Comparison of ENCODE assay signal across 22 cellular contexts in genomic region chr9:124569942-124570341, GRCh38.
DNase-seq lines count a peak whose midpoint lies in the region; ATAC-seq, FAIRE-seq and TF ChIP-seq lines count a peak whose summit lies in the region.
"Had no signal": no experiment of that assay in that cellular context is flagged by ENCODE, and none has a peak within 500 bp of the region (broad histone marks: within the 10 kb centered on the region; RNA-seq: fewer than 3 reads in every experiment).

No MANE protein-coding gene starts in this region.

- WGBS in mesendoderm (ENCODE audit: extremely low coverage, insufficient coverage, low lambda C conversion rate), result no CpG with 5 or more reads among the region's 2 CpGs

- CTCF ChIA-PET in naive thymus-derived CD4-positive, alpha-beta T cell (lab: Charles Lee), result no interaction called here
- CTCF ChIA-PET in GM10248 (lab: Yijun Ruan, JAX), result no interaction called here

- no peaks in the 10 kb centered on the region for H3K9me3 ChIP-seq in cardiac muscle cell (ENCODE audit: low read depth)
- no peaks in the 10 kb centered on the region for H3K9me3 ChIP-seq in right atrium auricular region
- H3K9me3 ChIP-seq in astrocyte (ENCODE audit: insufficient read depth, low read depth, low read length), result no peaks in the 10 kb centered on the region
- H3K9me3 ChIP-seq in naive thymus-derived CD4-positive, alpha-beta T cell (ENCODE audit: control insufficient read depth in 2 of 3, low read length in 3 of 3), result no peaks in the 10 kb centered on the region

- no peak overlapping the region for H3K23ac ChIP-seq in mesendoderm (ENCODE audit: low read length)

- intact Hi-C loops in naive thymus-derived CD4-positive, alpha-beta T cell (cut with micrococcal nuclease), result no loop called here

- H2AFZ ChIP-seq in astrocyte (ENCODE audit: low read depth, low read length), result no peak overlapping the region

- peak overlapping the region; percentile 18 for H3K56ac ChIP-seq in mesendoderm (ENCODE audit: low read length)

- peaks cover 6% of the 10 kb centered on the region for H3K79me1 ChIP-seq in mesendoderm (ENCODE audit: low read length)

- no peak for FAIRE-seq in astrocyte (lab: Jason Lieb, UNC)
- FAIRE-seq: G401.6, GM12878, GM18507 had no signal

- no peak overlapping the region for H4K8ac ChIP-seq in mesendoderm (ENCODE audit: low read depth, low read length)

- H3K79me2 ChIP-seq in astrocyte (ENCODE audit: insufficient read depth, low read length) (no peaks in the 10 kb centered on the region), mesendoderm (ENCODE audit: control insufficient read depth, insufficient read depth, low read length) (no peaks in the 10 kb centered on the region)

- no peak overlapping the region for H3K4me2 ChIP-seq in astrocyte (ENCODE audit: low read length)
- no peak overlapping the region for H3K4me2 ChIP-seq in mesendoderm (ENCODE audit: low read length)

- H3K4me3 ChIP-seq in cardiac muscle cell (no peak overlapping the region), right atrium auricular region (no peak overlapping the region), astrocyte (ENCODE audit: insufficient read depth, low read depth, low read length) (no peak overlapping the region), mesendoderm (ENCODE audit: low read length) (no peak overlapping the region)
- no peak overlapping the region for H3K4me3 ChIP-seq in naive thymus-derived CD4-positive, alpha-beta T cell (ENCODE audit: low read length)
- H3K4me3 ChIP-seq: GM12878 had no signal

- DNase-seq in cardiac muscle cell (ENCODE audit: low read depth in 1 of 2, low spot score in 1 of 2), result no peak
- no peak for DNase-seq in right atrium auricular region (ENCODE audit: low spot score)
- DNase-seq in astrocyte (ENCODE audit: low read depth), result no peak
- DNase-seq in mesendoderm, result peak; percentile 83
- DNase-seq in DMS53 (lab: John Stamatoyannopoulos, UW), result no peak
- DNase-seq in naive thymus-derived CD4-positive, alpha-beta T cell, result no peak
- no peak for DNase-seq in activated CD4-positive, alpha-beta T cell treated with anti-CD3 and anti-CD28 coated beads for 48 hours
- DNase-seq in GM10248 (ENCODE audit: extremely low spot score), result no peak
- DNase-seq: CD4-positive, alpha-beta memory T cell; DMS79 treated with DMSO at 0.1 percent for 48 hours; GOT3; MV-4-11; NCI-H1417; NCI-H1930; NCI-H446; NCI-H748 treated with DMSO at 0.1 percent for 48 hours; OCI-M1 had no signal

- no peak overlapping the region for H2BK5ac ChIP-seq in mesendoderm (ENCODE audit: low read length)

- POLR2A ChIA-PET in naive thymus-derived CD4-positive, alpha-beta T cell (lab: Charles Lee), result no interaction called here
- POLR2A ChIA-PET in GM10248 (lab: Yijun Ruan, JAX), result no interaction called here

- no peak overlapping the region for H2BK120ac ChIP-seq in mesendoderm (ENCODE audit: low read depth, low read length)

- no peaks in the 10 kb centered on the region for H4K20me1 ChIP-seq in astrocyte (ENCODE audit: insufficient read depth, low read length)

- H3K36me3 ChIP-seq in cardiac muscle cell (no peaks in the 10 kb centered on the region), right atrium auricular region (no peaks in the 10 kb centered on the region), astrocyte (ENCODE audit: insufficient read depth, low read length) (no peaks in the 10 kb centered on the region), mesendoderm (ENCODE audit: control insufficient read depth, insufficient read depth, low read length) (no peaks in the 10 kb centered on the region)
- no peaks in the 10 kb centered on the region for H3K36me3 ChIP-seq in naive thymus-derived CD4-positive, alpha-beta T cell (ENCODE audit: control insufficient read depth in 2 of 3, insufficient read depth in 3 of 3, low read length in 3 of 3)

- peak overlapping the region; percentile 67 for H3K27ac Mint-ChIP-seq in astrocyte (ENCODE audit: unreplicated experiment)
- no peak overlapping the region for H3K27ac Mint-ChIP-seq in naive thymus-derived CD4-positive, alpha-beta T cell
- H3K27ac Mint-ChIP-seq: CD4-positive, alpha-beta memory T cell had no signal

- no peak overlapping the region for H4K5ac ChIP-seq in mesendoderm (ENCODE audit: low read length)

- H3K27me3 ChIP-seq in cardiac muscle cell (no peaks in the 10 kb centered on the region), right atrium auricular region (no peaks in the 10 kb centered on the region), astrocyte (ENCODE audit: insufficient read depth, low read length) (peaks cover 2% of the 10 kb centered on the region), mesendoderm (ENCODE audit: insufficient read depth, low read length, poor library complexity) (no peaks in the 10 kb centered on the region)
- no peaks in the 10 kb centered on the region for H3K27me3 ChIP-seq in naive thymus-derived CD4-positive, alpha-beta T cell (ENCODE audit: control insufficient read depth in 2 of 2, insufficient read depth in 2 of 2, low read length in 2 of 2)

- H3K27ac ChIP-seq in cardiac muscle cell, result peak overlapping the region; percentile 65
- H3K27ac ChIP-seq in right atrium auricular region, result no peak overlapping the region
- H3K27ac ChIP-seq in astrocyte (ENCODE audit: low read depth, low read length), result no peak overlapping the region
- peak overlapping the region; percentile 60 for H3K27ac ChIP-seq in mesendoderm (ENCODE audit: low read depth, low read length)
- H3K27ac ChIP-seq in naive thymus-derived CD4-positive, alpha-beta T cell (ENCODE audit: low read depth, low read length), result no peak overlapping the region
- H3K27ac ChIP-seq: 22Rv1, RWPE1 had no signal

- H3K4me3 Mint-ChIP-seq in astrocyte (ENCODE audit: unreplicated experiment), result no peak overlapping the region
- no peak overlapping the region for H3K4me3 Mint-ChIP-seq in naive thymus-derived CD4-positive, alpha-beta T cell
- H3K4me3 Mint-ChIP-seq: CD4-positive, alpha-beta memory T cell had no signal

- H2BK15ac ChIP-seq in mesendoderm (replicated peaks; ENCODE audit: low read depth), result no peak overlapping the region

- H3K4me1 Mint-ChIP-seq in astrocyte (ENCODE audit: low read depth, unreplicated experiment), result peaks cover 56% of the 10 kb centered on the region
- no peaks in the 10 kb centered on the region for H3K4me1 Mint-ChIP-seq in naive thymus-derived CD4-positive, alpha-beta T cell

- H3K9me3 Mint-ChIP-seq in astrocyte (ENCODE audit: unreplicated experiment), result no peaks in the 10 kb centered on the region
- no peaks in the 10 kb centered on the region for H3K9me3 Mint-ChIP-seq in naive thymus-derived CD4-positive, alpha-beta T cell
- H3K9me3 Mint-ChIP-seq: CD4-positive, alpha-beta memory T cell had no signal

- H3K4me1 ChIP-seq in cardiac muscle cell (ENCODE audit: low read depth) (peaks cover 27% of the 10 kb centered on the region), right atrium auricular region (no peaks in the 10 kb centered on the region), astrocyte (ENCODE audit: insufficient read depth, low read length) (peaks cover 8% of the 10 kb centered on the region), mesendoderm (ENCODE audit: control insufficient read depth, low read depth, low read length) (peaks cover 14% of the 10 kb centered on the region)
- no peaks in the 10 kb centered on the region for H3K4me1 ChIP-seq in naive thymus-derived CD4-positive, alpha-beta T cell (ENCODE audit: control insufficient read depth in 2 of 2, insufficient read depth in 2 of 2, low read length in 2 of 2)

- H3K9ac ChIP-seq in astrocyte (ENCODE audit: low read length), result no peak overlapping the region
- H3K9ac ChIP-seq in mesendoderm (ENCODE audit: low read length), result no peak overlapping the region

- H3K27me3 Mint-ChIP-seq in astrocyte (ENCODE audit: low read depth, unreplicated experiment), result no peaks in the 10 kb centered on the region
- peaks cover 0 to 24% (median 7%) of the 10 kb centered on the region in 5 donors for H3K27me3 Mint-ChIP-seq in naive thymus-derived CD4-positive, alpha-beta T cell

- no peak overlapping the region for H3K4ac ChIP-seq in mesendoderm (ENCODE audit: low read depth, low read length)

- TF ChIP-seq CTCF in cardiac muscle cell (IDR thresholded peaks at IDR 0.05; ENCODE audit: low read depth, low read length) (no peak), right atrium auricular region (IDR thresholded peaks at IDR 0.05) (no peak), astrocyte (IDR thresholded peaks at IDR 0.05; ENCODE audit: insufficient read depth, low read depth, low read length) (no peak), GM10248 (IDR thresholded peaks at IDR 0.05; ENCODE audit: control extremely low read depth, extremely low read depth, low read depth, missing control alignments) (no peak)

- H3K36me3 Mint-ChIP-seq in astrocyte (ENCODE audit: low read depth, unreplicated experiment), result peaks cover 2% of the 10 kb centered on the region
- no peaks in the 10 kb centered on the region for H3K36me3 Mint-ChIP-seq in naive thymus-derived CD4-positive, alpha-beta T cell
- H3K36me3 Mint-ChIP-seq: CD4-positive, alpha-beta memory T cell had no signal

- peak overlapping the region; percentile 96 for H3K18ac ChIP-seq in mesendoderm (ENCODE audit: low read length)

- no peak overlapping the region for H2AK5ac ChIP-seq in mesendoderm (ENCODE audit: low read length)

- no peak for ATAC-seq in naive thymus-derived CD4-positive, alpha-beta T cell
- ATAC-seq: GM12878 had no signal

Comparison
In these comparisons a context has a peak if more than half of its experiments do, and no peak if none do; other contexts are left out.
1. H3K27ac ChIP-seq: peak in cardiac muscle cell (single experiment) and mesendoderm (single experiment); none in right atrium auricular region (0 of 2), astrocyte (single experiment) and naive thymus-derived CD4-positive, alpha-beta T cell (single experiment).